Comparison of ENCODE assay signal across 19 cellular contexts in the genomic region with DNA sequence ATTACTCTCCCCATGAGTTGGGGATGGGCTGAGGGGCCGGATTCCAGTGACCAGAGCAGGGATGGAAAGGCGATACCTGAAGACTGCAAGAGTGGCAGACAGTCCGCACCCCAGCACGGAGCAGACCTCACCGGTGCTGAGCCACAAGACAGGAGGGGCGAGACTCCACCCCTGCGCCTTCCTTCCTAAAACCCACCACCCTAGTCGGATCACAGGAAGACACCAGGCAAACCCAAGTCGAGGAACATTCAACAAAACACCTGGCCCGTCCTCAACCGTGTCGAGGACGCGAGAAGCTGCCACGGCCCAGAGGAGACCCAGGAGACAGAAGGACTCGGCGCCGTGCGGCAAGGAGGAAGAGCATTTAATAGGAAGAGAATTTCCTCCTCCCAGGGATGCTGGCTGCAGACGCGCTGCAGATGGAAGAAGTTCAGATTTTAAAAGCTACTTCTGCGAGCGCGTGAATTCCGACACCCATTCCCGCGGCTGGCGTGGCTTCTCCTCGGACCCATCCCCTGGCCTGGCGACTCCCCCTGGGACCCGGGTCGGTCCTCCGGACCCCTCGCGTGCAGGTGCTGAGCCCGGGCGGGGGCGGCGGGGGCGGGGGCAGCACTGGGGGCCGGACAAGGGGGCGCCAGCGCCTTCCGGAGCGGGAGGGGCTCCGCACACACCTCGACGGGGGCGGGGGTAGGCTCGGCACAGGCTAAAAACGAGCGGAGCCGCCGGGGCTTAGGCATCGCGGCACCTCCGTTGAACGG. TPM values are rescaled to one million over a fixed set of nuclear protein-coding genes. Genes with fewer than 3 reads are reported as not detected.
DNase-seq lines count a peak whose midpoint lies in the region; ATAC-seq, FAIRE-seq and TF ChIP-seq lines count a peak whose summit lies in the region.
"Had no signal": no experiment of that assay in that cellular context is flagged by ENCODE, and none has a peak within 500 bp of the region (broad histone marks: within the 10 kb centered on the region; RNA-seq: fewer than 3 reads in every experiment).

No MANE protein-coding gene starts in this region.

- H3K4me1 Mint-ChIP-seq in activated naive CD8-positive, alpha-beta T cell (ENCODE audit: low read depth): peaks cover 14% of the 10 kb centered on the region
- peaks cover 27% of the 10 kb centered on the region for H3K4me1 Mint-ChIP-seq in activated naive CD8-positive, alpha-beta T cell treated with anti-CD3 and anti-CD28 coated beads, Interleukin-2, amount 50 U/mL, for 24 hours
- H3K4me1 Mint-ChIP-seq in activated T-helper 1 cell treated with anti-CD3 and anti-CD28 coated beads, Interleukin-12 subunit alpha, Interleukin-12 subunit beta, Interleukin-2, Interleukin-4 antibody, amounts not matched to agents 30 ng/mL and 10 ng/mL and 1 ng/mL, durations not matched to agents 14 hours and 24 hours and 36 hours (ENCODE audit: low read depth): peaks cover 18% of the 10 kb centered on the region
- no peaks in the 10 kb centered on the region for H3K4me1 Mint-ChIP-seq in type B pancreatic cell (ENCODE audit: unreplicated experiment)

- no peak for ATAC-seq in activated naive CD8-positive, alpha-beta T cell treated with anti-CD3 and anti-CD28 coated beads, Interleukin-2, amount 50 U/mL, for 24 hours
- no peak for ATAC-seq in HG02588 (IDR thresholded peaks at IDR 0.05; ENCODE audit: unreplicated experiment)
- ATAC-seq: heart left ventricle, HepG2 had no signal

- no peak for FAIRE-seq in HTR-8/SVneo (lab: Jason Lieb, UNC)
- FAIRE-seq: HepG2 had no signal

- peak overlapping the region; percentile 53 for H3K4me3 ChIP-seq in iPS-18c (ENCODE audit: insufficient read depth, low read depth, low read length)

- no peak for TF ChIP-seq CTCF in type B pancreatic cell (conservative IDR thresholded peaks at IDR 0.05)

- no peaks in the 10 kb centered on the region for H3K36me3 Mint-ChIP-seq in activated naive CD8-positive, alpha-beta T cell
- no peaks in the 10 kb centered on the region for H3K36me3 Mint-ChIP-seq in activated naive CD8-positive, alpha-beta T cell treated with anti-CD3 and anti-CD28 coated beads, Interleukin-2, amount 50 U/mL, for 24 hours (ENCODE audit: low read depth)
- H3K36me3 Mint-ChIP-seq in activated T-helper 1 cell treated with anti-CD3 and anti-CD28 coated beads, Interleukin-12 subunit alpha, Interleukin-12 subunit beta, Interleukin-2, Interleukin-4 antibody, amounts not matched to agents 30 ng/mL and 10 ng/mL and 1 ng/mL, durations not matched to agents 14 hours and 24 hours and 36 hours (ENCODE audit: low read depth): peaks cover 2% of the 10 kb centered on the region
- no peaks in the 10 kb centered on the region for H3K36me3 Mint-ChIP-seq in type B pancreatic cell

- intact Hi-C loops in activated T-helper 1 cell treated with anti-CD3 and anti-CD28 coated beads, Interleukin-12 subunit alpha, Interleukin-12 subunit beta, Interleukin-2, Interleukin-4 antibody, amounts not matched to agents 30 ng/mL and 10 ng/mL and 1 ng/mL, durations not matched to agents 14 hours and 24 hours and 36 hours (cut with micrococcal nuclease): loop anchor here (5.0 kb wide), 1 partner anchor 442 kb away; the partner anchor contains the start of gene NKX6-2

- no peak for DNase-seq in activated naive CD8-positive, alpha-beta T cell treated with anti-CD3 and anti-CD28 coated beads, Interleukin-2, amount 50 U/mL, for 24 hours
- DNase-seq in activated T-helper 1 cell treated with anti-CD3 and anti-CD28 coated beads, Interleukin-12 subunit alpha, Interleukin-12 subunit beta, Interleukin-2, Interleukin-4 antibody, amounts not matched to agents 30 ng/mL and 10 ng/mL and 1 ng/mL, durations not matched to agents 14 hours and 24 hours and 36 hours (ENCODE audit: low spot score): no peak
- DNase-seq in type B pancreatic cell (ENCODE audit: extremely low spot score, unreplicated experiment): no peak
- no peak for DNase-seq in putamen (ENCODE audit: low spot score)
- DNase-seq in HTR-8/SVneo (ENCODE audit: insufficient read length, low spot score): no peak
- DNase-seq: activated CD8-positive, alpha-beta memory T cell treated with anti-CD3 and anti-CD28 coated beads, Interleukin-2, amount 50 U/mL, for 4 hours; heart left ventricle; left colon; MV-4-11; NCI-H2081 treated with DMSO at 0.1 percent for 48 hours; Peyer's patch; WERI-Rb-1 had no signal

- H3K9me3 ChIP-seq in iPS-18c (ENCODE audit: control insufficient read depth, insufficient read depth, low read length): peaks cover under 1% of the 10 kb centered on the region
- H3K9me3 ChIP-seq: heart left ventricle, Peyer's patch had no signal

- H3K27ac Mint-ChIP-seq in activated naive CD8-positive, alpha-beta T cell: no peak overlapping the region
- H3K27ac Mint-ChIP-seq in activated naive CD8-positive, alpha-beta T cell treated with anti-CD3 and anti-CD28 coated beads, Interleukin-2, amount 50 U/mL, for 24 hours: no peak overlapping the region
- peak overlapping the region; percentile 44 for H3K27ac Mint-ChIP-seq in activated T-helper 1 cell treated with anti-CD3 and anti-CD28 coated beads, Interleukin-12 subunit alpha, Interleukin-12 subunit beta, Interleukin-2, Interleukin-4 antibody, amounts not matched to agents 30 ng/mL and 10 ng/mL and 1 ng/mL, durations not matched to agents 14 hours and 24 hours and 36 hours
- H3K27ac Mint-ChIP-seq in type B pancreatic cell: no peak overlapping the region

- H3K4me3 Mint-ChIP-seq in activated naive CD8-positive, alpha-beta T cell: peak overlapping the region; percentile 52
- H3K4me3 Mint-ChIP-seq in activated naive CD8-positive, alpha-beta T cell treated with anti-CD3 and anti-CD28 coated beads, Interleukin-2, amount 50 U/mL, for 24 hours: no peak overlapping the region
- H3K4me3 Mint-ChIP-seq in activated T-helper 1 cell treated with anti-CD3 and anti-CD28 coated beads, Interleukin-12 subunit alpha, Interleukin-12 subunit beta, Interleukin-2, Interleukin-4 antibody, amounts not matched to agents 30 ng/mL and 10 ng/mL and 1 ng/mL, durations not matched to agents 14 hours and 24 hours and 36 hours: no peak overlapping the region
- H3K4me3 Mint-ChIP-seq in type B pancreatic cell: peak overlapping the region; percentile 9

- H3K27me3 Mint-ChIP-seq in activated naive CD8-positive, alpha-beta T cell: peaks cover 19% of the 10 kb centered on the region
- H3K27me3 Mint-ChIP-seq in activated naive CD8-positive, alpha-beta T cell treated with anti-CD3 and anti-CD28 coated beads, Interleukin-2, amount 50 U/mL, for 24 hours: peaks cover 58% of the 10 kb centered on the region
- H3K27me3 Mint-ChIP-seq in activated T-helper 1 cell treated with anti-CD3 and anti-CD28 coated beads, Interleukin-12 subunit alpha, Interleukin-12 subunit beta, Interleukin-2, Interleukin-4 antibody, amounts not matched to agents 30 ng/mL and 10 ng/mL and 1 ng/mL, durations not matched to agents 14 hours and 24 hours and 36 hours (ENCODE audit: insufficient read depth): peaks cover 63% of the 10 kb centered on the region
- H3K27me3 Mint-ChIP-seq in type B pancreatic cell: peaks cover 71% of the 10 kb centered on the region

- H3K9me3 Mint-ChIP-seq in activated naive CD8-positive, alpha-beta T cell (ENCODE audit: low read depth): no peaks in the 10 kb centered on the region
- no peaks in the 10 kb centered on the region for H3K9me3 Mint-ChIP-seq in activated naive CD8-positive, alpha-beta T cell treated with anti-CD3 and anti-CD28 coated beads, Interleukin-2, amount 50 U/mL, for 24 hours
- no peaks in the 10 kb centered on the region for H3K9me3 Mint-ChIP-seq in activated T-helper 1 cell treated with anti-CD3 and anti-CD28 coated beads, Interleukin-12 subunit alpha, Interleukin-12 subunit beta, Interleukin-2, Interleukin-4 antibody, amounts not matched to agents 30 ng/mL and 10 ng/mL and 1 ng/mL, durations not matched to agents 14 hours and 24 hours and 36 hours
- H3K9me3 Mint-ChIP-seq in type B pancreatic cell: no peaks in the 10 kb centered on the region

RNA-seq across cellular contexts. Expression of gene UTF1, which starts 0.6 kb away (rescaled TPM):
- 0.17 TPM in 1 of 2 replicates, not detected in the other for total RNA-seq in activated T-helper 1 cell treated with anti-CD3 and anti-CD28 coated beads, Interleukin-12 subunit alpha, Interleukin-12 subunit beta, Interleukin-2, Interleukin-4 antibody, amounts not matched to agents 30 ng/mL and 10 ng/mL and 1 ng/mL, durations not matched to agents 14 hours and 24 hours and 36 hours
- total RNA-seq in type B pancreatic cell (ENCODE audit: low replicate concordance): not detected in 2 replicates
- total RNA-seq: heart left ventricle, HepG2, left colon, mucosa of gallbladder, Peyer's patch, posterior vena cava, temporal lobe had no signal

RNA-seq across cellular contexts. Expression of gene VENTX, which starts 8.2 kb away (rescaled TPM):
- total RNA-seq in activated T-helper 1 cell treated with anti-CD3 and anti-CD28 coated beads, Interleukin-12 subunit alpha, Interleukin-12 subunit beta, Interleukin-2, Interleukin-4 antibody, amounts not matched to agents 30 ng/mL and 10 ng/mL and 1 ng/mL, durations not matched to agents 14 hours and 24 hours and 36 hours: not detected in 2 replicates
- not detected in 2 replicates for total RNA-seq in type B pancreatic cell (ENCODE audit: low replicate concordance)
- total RNA-seq: HepG2, temporal lobe had no signal

RNA-seq across cellular contexts. Expression of gene ADAM8, which starts 47.2 kb away (rescaled TPM):
- 133 and 138 TPM in 2 replicates for total RNA-seq in activated T-helper 1 cell treated with anti-CD3 and anti-CD28 coated beads, Interleukin-12 subunit alpha, Interleukin-12 subunit beta, Interleukin-2, Interleukin-4 antibody, amounts not matched to agents 30 ng/mL and 10 ng/mL and 1 ng/mL, durations not matched to agents 14 hours and 24 hours and 36 hours
- 6.2 and 7.1 TPM in 2 replicates for total RNA-seq in type B pancreatic cell (ENCODE audit: low replicate concordance)

Comparison
In these comparisons a context has a peak if more than half of its experiments do, and no peak if none do; other contexts are left out.
1. H3K4me3 Mint-ChIP-seq: peak in activated naive CD8-positive, alpha-beta T cell (single experiment) and type B pancreatic cell (single experiment); none in activated naive CD8-positive, alpha-beta T cell treated with anti-CD3 and anti-CD28 coated beads, Interleukin-2, amount 50 U/mL, for 24 hours (single experiment) and activated T-helper 1 cell treated with anti-CD3 and anti-CD28 coated beads, Interleukin-12 subunit alpha, Interleukin-12 subunit beta, Interleukin-2, Interleukin-4 antibody, amounts not matched to agents 30 ng/mL and 10 ng/mL and 1 ng/mL, durations not matched to agents 14 hours and 24 hours and 36 hours (single experiment).
2. RNA of gene ADAM8, which starts 47.2 kb away (total RNA-seq): 133 to 138 TPM in activated T-helper 1 cell treated with anti-CD3 and anti-CD28 coated beads, Interleukin-12 subunit alpha, Interleukin-12 subunit beta, Interleukin-2, Interleukin-4 antibody, amounts not matched to agents 30 ng/mL and 10 ng/mL and 1 ng/mL, durations not matched to agents 14 hours and 24 hours and 36 hours; 6.2 to 7.1 TPM in type B pancreatic cell; every median in the first group is over 10 times any median in the second.